19 cellular contexts compared by ENCODE assay signal in the genomic region with DNA sequence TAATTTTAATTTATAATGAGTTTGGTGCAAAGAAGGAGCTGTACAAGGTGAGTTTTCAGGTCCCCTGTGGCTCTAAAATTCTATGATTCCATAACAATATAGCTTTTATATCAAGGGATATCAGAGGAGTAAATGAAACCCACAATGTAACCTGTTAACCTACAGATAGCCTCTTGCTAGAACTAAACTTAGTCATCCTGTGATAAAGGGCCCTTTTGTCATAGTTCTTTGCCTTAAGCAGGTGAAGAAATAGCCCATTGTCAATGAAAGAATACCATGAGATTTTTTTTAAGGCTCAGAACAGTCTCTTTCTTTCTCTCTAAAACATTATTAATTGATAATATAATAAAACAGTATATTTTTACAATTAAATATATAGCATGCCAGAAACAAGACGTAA.
DNase-seq lines count a peak whose midpoint lies in the region; ATAC-seq, FAIRE-seq and TF ChIP-seq lines count a peak whose summit lies in the region.
"Had no signal": no experiment of that assay in that cellular context is flagged by ENCODE, and none has a peak within 500 bp of the region (broad histone marks: within the 10 kb centered on the region; RNA-seq: fewer than 3 reads in every experiment).

No MANE protein-coding gene starts in this region.

- peaks cover 43% of the 10 kb centered on the region for H3K4me1 ChIP-seq in RWPE2 (ENCODE audit: insufficient read depth, poor library complexity, severe bottlenecking)

- DNase-seq in Calu3: no peak
- DNase-seq in RWPE2 (ENCODE audit: low spot score): no peak
- peak; percentile 36 for DNase-seq in bronchial epithelial cell (ENCODE audit: low read depth)
- no peak for DNase-seq in OCI-M1 (lab: John Stamatoyannopoulos, UW)
- DNase-seq in SHP77 (lab: John Stamatoyannopoulos, UW): no peak
- DNase-seq: CD8-positive, alpha-beta T cell; COR-L47; GM23248; HCEC 1CT had no signal

- peaks cover 58% of the 10 kb centered on the region for H3K4me1 Mint-ChIP-seq in Calu3 (ENCODE audit: low read depth, unreplicated experiment)
- H3K4me1 Mint-ChIP-seq in nephron: peaks cover 74% of the 10 kb centered on the region
- H3K4me1 Mint-ChIP-seq: B cell, IgD-negative memory B cell had no signal

- H3K4me3 ChIP-seq in RWPE2 (ENCODE audit: severe bottlenecking) (no peak overlapping the region), bronchial epithelial cell (ENCODE audit: low read depth, low read length) (no peak overlapping the region)
- H3K4me3 ChIP-seq: BLaER1 treated with 17β-estradiol and CSF1 and Interleukin-3, amounts not matched to agents 10 nM and 100 nM; GM23248 had no signal

- no peaks in the 10 kb centered on the region for H3K9me3 Mint-ChIP-seq in Calu3 (ENCODE audit: low read depth, unreplicated experiment)
- H3K9me3 Mint-ChIP-seq in nephron: no peaks in the 10 kb centered on the region
- H3K9me3 Mint-ChIP-seq: CD8-positive, alpha-beta T cell had no signal

- H3K27me3 Mint-ChIP-seq in Calu3 (ENCODE audit: unreplicated experiment): no peaks in the 10 kb centered on the region
- H3K27me3 Mint-ChIP-seq in nephron (ENCODE audit: low read depth): no peaks in the 10 kb centered on the region
- H3K27me3 Mint-ChIP-seq: B cell, IgD-negative memory B cell had no signal

- H3K27me3 ChIP-seq in RWPE2 (ENCODE audit: insufficient read depth, poor library complexity, severe bottlenecking) (no peaks in the 10 kb centered on the region), bronchial epithelial cell (ENCODE audit: control insufficient read depth, insufficient read depth, low read length) (no peaks in the 10 kb centered on the region)
- H3K27me3 ChIP-seq: BLaER1 treated with 17β-estradiol and CSF1 and Interleukin-3, amounts not matched to agents 10 nM and 100 nM had no signal

- H3K36me3 ChIP-seq in RWPE2 (ENCODE audit: low read depth) (no peaks in the 10 kb centered on the region; the same call in none of the 2 replicates), bronchial epithelial cell (ENCODE audit: control insufficient read depth, insufficient read depth, low read length) (no peaks in the 10 kb centered on the region)
- H3K36me3 ChIP-seq: BLaER1 treated with 17β-estradiol and CSF1 and Interleukin-3, amounts not matched to agents 10 nM and 100 nM had no signal

- H3K9me3 ChIP-seq in RWPE2 (ENCODE audit: severe bottlenecking): no peaks in the 10 kb centered on the region
- H3K9me3 ChIP-seq: BLaER1 treated with 17β-estradiol and CSF1 and Interleukin-3, amounts not matched to agents 10 nM and 100 nM had no signal

- H3K27ac ChIP-seq in RWPE2 (ENCODE audit: poor library complexity, severe bottlenecking): peak overlapping the region; percentile 16
- H3K27ac ChIP-seq: BLaER1 treated with 17β-estradiol and CSF1 and Interleukin-3, amounts not matched to agents 10 nM and 100 nM; GM23248 had no signal

- H3K27ac Mint-ChIP-seq in Calu3 (ENCODE audit: unreplicated experiment): peak overlapping the region; percentile 94
- peak overlapping the region in 2 of 3 experiments; percentile 16 to 51 for H3K27ac Mint-ChIP-seq in nephron
- H3K27ac Mint-ChIP-seq: B cell; CD8-positive, alpha-beta T cell; IgD-negative memory B cell had no signal

- no TSS peak for BruUV-seq in Calu3 (replicated peaks; lab: Mats Ljungman, UMichigan)

- ATAC-seq in RWPE2 (ENCODE audit: low read depth): no peak
- no peak for ATAC-seq in HG03565 (IDR thresholded peaks at IDR 0.05; ENCODE audit: unreplicated experiment)
- ATAC-seq: CD8-positive, alpha-beta T cell; HepG2 had no signal

- FAIRE-seq in bronchial epithelial cell (lab: Jason Lieb, UNC): no peak
- FAIRE-seq: D721Med, G401.6, GM12892, GM18507, HepG2 had no signal

- H3K4me3 Mint-ChIP-seq in Calu3 (ENCODE audit: low read depth, unreplicated experiment) (no peak overlapping the region), nephron (no peak overlapping the region)
- H3K4me3 Mint-ChIP-seq: B cell; CD8-positive, alpha-beta T cell; IgD-negative memory B cell had no signal

- TF ChIP-seq CTCF in Calu3 (IDR thresholded peaks at IDR 0.05; ENCODE audit: unreplicated experiment) (no peak), RWPE2 (IDR thresholded peaks at IDR 0.05; ENCODE audit: poor library complexity, severe bottlenecking) (no peak), bronchial epithelial cell (IDR thresholded peaks at IDR 0.05; ENCODE audit: insufficient read depth, low read length, severe bottlenecking) (no peak), nephron (IDR thresholded peaks at IDR 0.05; ENCODE audit: unreplicated experiment in 3 of 3) (no peak)

- intact Hi-C loops in Calu3 (cut with micrococcal nuclease; ENCODE audit: unreplicated experiment): no loop called here

- H3K36me3 Mint-ChIP-seq in Calu3 (ENCODE audit: insufficient read depth, unreplicated experiment): peaks cover 4% of the 10 kb centered on the region
- peaks cover 8% of the 10 kb centered on the region for H3K36me3 Mint-ChIP-seq in nephron (ENCODE audit: low read depth)
- H3K36me3 Mint-ChIP-seq: CD8-positive, alpha-beta T cell; IgD-negative memory B cell had no signal

- CTCF ChIA-PET in Calu3 (lab: Charles Lee): interaction anchor here (1.1 kb wide), 1 partner anchor 21 kb away, joined by 12 read pairs; no protein-coding TSS in a partner anchor
